1 cellular context compared by ENCODE assay signal in genomic region chr14:94164685-94165431, GRCh38.
TF ChIP-seq lines count a peak whose summit lies in the region.

No MANE protein-coding gene starts in this region.

TF ChIP-seq in HepG2, 621 proteins besides CTCF, POLR2A, EP300 and RAD21:
- TF ChIP-seq ZBTB42 (CRISPR knock-in tag; IDR thresholded peaks at IDR 0.05), result no peak
- TF ChIP-seq MTA1 (CRISPR knock-in tag; IDR thresholded peaks at IDR 0.05; ENCODE audit: borderline replicate concordance), result no peak
- TF ChIP-seq, protein P1, sequence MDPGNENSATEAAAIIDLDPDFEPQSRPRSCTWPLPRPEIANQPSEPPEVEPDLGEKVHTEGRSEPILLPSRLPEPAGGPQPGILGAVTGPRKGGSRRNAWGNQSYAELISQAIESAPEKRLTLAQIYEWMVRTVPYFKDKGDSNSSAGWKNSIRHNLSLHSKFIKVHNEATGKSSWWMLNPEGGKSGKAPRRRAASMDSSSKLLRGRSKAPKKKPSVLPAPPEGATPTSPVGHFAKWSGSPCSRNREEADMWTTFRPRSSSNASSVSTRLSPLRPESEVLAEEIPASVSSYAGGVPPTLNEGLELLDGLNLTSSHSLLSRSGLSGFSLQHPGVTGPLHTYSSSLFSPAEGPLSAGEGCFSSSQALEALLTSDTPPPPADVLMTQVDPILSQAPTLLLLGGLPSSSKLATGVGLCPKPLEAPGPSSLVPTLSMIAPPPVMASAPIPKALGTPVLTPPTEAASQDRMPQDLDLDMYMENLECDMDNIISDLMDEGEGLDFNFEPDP (CRISPR knock-in tag; conservative IDR thresholded peaks at IDR 0.05), result no peak
- TF ChIP-seq ZNF768 (CRISPR knock-in tag; IDR thresholded peaks at IDR 0.05), result no peak
- TF ChIP-seq ZNF878 (CRISPR knock-in tag; IDR thresholded peaks at IDR 0.05), result no peak
- TF ChIP-seq ZNF33A (CRISPR knock-in tag; IDR thresholded peaks at IDR 0.05; ENCODE audit: borderline replicate concordance), result no peak
- TF ChIP-seq, protein P2, sequence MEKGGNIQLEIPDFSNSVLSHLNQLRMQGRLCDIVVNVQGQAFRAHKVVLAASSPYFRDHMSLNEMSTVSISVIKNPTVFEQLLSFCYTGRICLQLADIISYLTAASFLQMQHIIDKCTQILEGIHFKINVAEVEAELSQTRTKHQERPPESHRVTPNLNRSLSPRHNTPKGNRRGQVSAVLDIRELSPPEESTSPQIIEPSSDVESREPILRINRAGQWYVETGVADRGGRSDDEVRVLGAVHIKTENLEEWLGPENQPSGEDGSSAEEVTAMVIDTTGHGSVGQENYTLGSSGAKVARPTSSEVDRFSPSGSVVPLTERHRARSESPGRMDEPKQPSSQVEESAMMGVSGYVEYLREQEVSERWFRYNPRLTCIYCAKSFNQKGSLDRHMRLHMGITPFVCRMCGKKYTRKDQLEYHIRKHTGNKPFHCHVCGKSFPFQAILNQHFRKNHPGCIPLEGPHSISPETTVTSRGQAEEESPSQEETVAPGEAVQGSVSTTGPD (CRISPR knock-in tag; IDR thresholded peaks at IDR 0.05), result no peak
- TF ChIP-seq AGO2 (optimal IDR thresholded peaks at IDR 0.05; ENCODE audit: low read depth, low read length), result no peak
- no peak for TF ChIP-seq TIGD3 (CRISPR knock-in tag; IDR thresholded peaks at IDR 0.05; ENCODE audit: borderline replicate concordance)
- no peak for TF ChIP-seq POGK (CRISPR knock-in tag; conservative IDR thresholded peaks at IDR 0.05)
- TF ChIP-seq ZNF251 (CRISPR knock-in tag; IDR thresholded peaks at IDR 0.05), result no peak
- no peak for TF ChIP-seq ZNF280B (CRISPR knock-in tag; IDR thresholded peaks at IDR 0.05; ENCODE audit: borderline replicate concordance)
- no peak for TF ChIP-seq SRSF4 (IDR thresholded peaks at IDR 0.05; ENCODE audit: low read depth, low read length, poor library complexity, severe bottlenecking)
- no peak for TF ChIP-seq ZNF75D (CRISPR knock-in tag; IDR thresholded peaks at IDR 0.05; ENCODE audit: borderline replicate concordance)
- TF ChIP-seq REPIN1 (CRISPR knock-in tag; IDR thresholded peaks at IDR 0.05; ENCODE audit: borderline replicate concordance, low read depth), result no peak
- TF ChIP-seq ZNF773 (CRISPR knock-in tag; IDR thresholded peaks at IDR 0.05; ENCODE audit: borderline replicate concordance), result no peak
- no peak for TF ChIP-seq SMYD3 (CRISPR knock-in tag; IDR thresholded peaks at IDR 0.05)
- TF ChIP-seq WIZ (CRISPR knock-in tag; IDR thresholded peaks at IDR 0.05), result no peak
- TF ChIP-seq ZNF792 (CRISPR knock-in tag; IDR thresholded peaks at IDR 0.05), result no peak
